Comparison of ENCODE assay signal across 8 cellular contexts in the genomic region with DNA sequence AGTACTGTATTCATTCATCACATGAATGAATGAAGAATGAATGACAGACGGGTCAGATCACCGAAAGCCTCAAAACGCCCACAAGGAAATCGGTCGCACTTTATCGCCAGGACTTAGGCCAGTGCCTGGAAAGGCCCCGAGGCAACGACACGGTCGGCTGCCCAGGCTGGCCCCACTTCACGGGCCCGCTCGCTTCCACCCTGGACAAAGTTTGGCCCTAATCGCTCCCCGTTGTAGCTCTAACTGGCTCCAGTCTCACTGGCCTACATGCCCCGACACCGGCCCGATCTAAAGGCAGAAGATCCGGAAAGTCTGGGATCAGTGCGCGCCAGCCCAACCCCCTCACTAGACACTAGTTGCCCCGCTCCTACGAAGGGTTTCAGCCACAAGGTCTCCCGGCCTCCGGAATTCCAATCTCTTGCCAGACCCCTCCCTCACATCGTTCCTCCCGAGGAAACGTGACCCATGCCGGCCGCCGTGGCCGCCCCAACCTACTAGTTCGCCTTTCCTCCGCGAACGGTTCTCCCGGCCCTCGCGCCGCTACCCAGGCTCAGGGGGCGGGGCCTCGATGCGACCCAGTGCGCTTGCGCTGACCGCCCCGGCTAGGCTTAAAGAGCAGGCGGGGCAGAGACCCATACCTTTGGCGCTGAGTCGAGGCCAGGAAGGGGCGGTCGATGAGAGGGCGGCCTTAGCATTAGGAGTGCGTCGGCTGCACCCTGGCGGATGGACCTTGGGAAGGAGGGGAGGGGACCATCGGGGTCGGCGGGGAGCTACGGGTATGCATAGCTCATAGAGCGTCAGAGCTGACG. TPM values are rescaled to one million over a fixed set of nuclear protein-coding genes. Genes with fewer than 3 reads are reported as not detected.
DNase-seq lines count a peak whose midpoint lies in the region; ATAC-seq, FAIRE-seq and TF ChIP-seq lines count a peak whose summit lies in the region.

Gene GSS (minus strand): TSS at position 575 of the 809 bp plus-strand sequence. CDS start 3,954 bp downstream, outside the sequence.
Gene MYH7B (plus strand): TSS at position 637 of the 809 bp plus-strand sequence. CDS start 22,138 bp downstream, outside the sequence.

- H3K4me1 ChIP-seq in heart right ventricle (peaks cover under 1 to 52% (median 24%) of the 10 kb centered on the region in 9 donors), upper lobe of left lung (peaks cover 8 to 15% (median 11%) of the 10 kb centered on the region in 4 donors)

- peak; percentile 93 for DNase-seq in GM12892 (ENCODE audit: insufficient read length)
- DNase-seq in NCI-H1436 treated with DMSO at 0.1 percent for 48 hours (lab: John Stamatoyannopoulos, UW), result peak; percentile 63
- DNase-seq in T follicular helper cell (ENCODE audit: low read depth), result peak; percentile 92
- DNase-seq in amniotic epithelial cell (ENCODE audit: low read depth), result peak; percentile 92
- DNase-seq in heart right ventricle, result peak; percentile 97 to 99
- DNase-seq in posterior cingulate gyrus, result peak; percentile 93 to 99 (median 96)
- DNase-seq in upper lobe of left lung, result peak; percentile 98 to 100

- H3K27ac ChIP-seq in heart right ventricle (peak within 1 kb of the TSS; percentile 77 to 98 (median 92)), upper lobe of left lung (peak within 1 kb of the TSS; percentile 83 to 95 (median 92))

- peak; percentile 84 for FAIRE-seq in GM12892 (lab: Jason Lieb, UNC)

- TF ChIP-seq CTCF in heart right ventricle (IDR thresholded peaks at IDR 0.05), result peak in 7 of 9 donors; percentile 39 to 75 (median 56)
- TF ChIP-seq CTCF in upper lobe of left lung (IDR thresholded peaks at IDR 0.05), result peak; percentile 34 to 90 (median 68)

- peak; percentile 89 for TF ChIP-seq POLR2A in GM12892 (IDR thresholded peaks at IDR 0.05; ENCODE audit: low read depth, low read length)
- TF ChIP-seq POLR2A in upper lobe of left lung (IDR thresholded peaks at IDR 0.05), result peak in 3 of 4 donors; percentile 60 to 87 (median 87)

- TF ChIP-seq EP300 in upper lobe of left lung (IDR thresholded peaks at IDR 0.05), result peak in 1 of 4 donors; percentile 11

- H3K27me3 ChIP-seq in heart right ventricle, result no peaks in the 10 kb centered on the region
- H3K27me3 ChIP-seq in upper lobe of left lung, result no peaks in the 10 kb centered on the region

- ATAC-seq in HG02852 (IDR thresholded peaks at IDR 0.05; ENCODE audit: unreplicated experiment) (peak; percentile 84), heart right ventricle (peak; percentile 95 to 98 (median 97)), upper lobe of left lung (ENCODE audit: low FRiP score in 2 of 2) (peak; percentile 98)

- no peaks in the 10 kb centered on the region for H3K9me3 ChIP-seq in heart right ventricle
- H3K9me3 ChIP-seq in upper lobe of left lung, result no peaks in the 10 kb centered on the region

- 0 to 1% methylated on average over 62 of the region's 62 CpGs for WGBS in heart right ventricle, 2 donors
- WGBS in upper lobe of left lung, 2 donors, result 0 to 1% methylated on average over 37 to 57 of the region's 62 CpGs

- intact Hi-C loops in heart right ventricle (cut with DNase I) (loop anchor here (1.0 to 5.0 kb wide), 6 partner anchors 79 to 137 kb away; partner anchors contain the start of genes ACSS2 (in 5 of the 10), GGT7 (in 3 of the 10) and TRPC4AP (in 1 of the 10)), posterior cingulate gyrus (cut with DNase I) (loop anchor here (1.0 to 5.0 kb wide), 3 partner anchors 42 to 137 kb away; partner anchors contain the start of gene TRPC4AP)

- H3K36me3 ChIP-seq in heart right ventricle (peaks cover 0 to 14% (median 0%) of the 10 kb centered on the region in 9 donors), upper lobe of left lung (peaks cover 0 to 10% (median 2%) of the 10 kb centered on the region in 4 donors)

- H3K4me3 ChIP-seq in heart right ventricle (peak within 1 kb of the TSS; percentile 33 to 76 (median 63)), upper lobe of left lung (peak within 1 kb of the TSS; percentile 55 to 77 (median 64))

RNA-seq across cellular contexts. Expression of gene GSS, which starts in this region (rescaled TPM):
- polyA plus RNA-seq in GM12892 (2012; ENCODE audit: missing spikeins), result 45.4 TPM
- total RNA-seq in heart right ventricle (10 to 100 TPM; 20.0 to 33.2 (median 24.7) TPM), upper lobe of left lung (100 to 1,000 TPM in 1 of 6 donors, 10 to 100 TPM in 5; 26.1 to 106 (median 34.3) TPM)
- polyA plus RNA-seq in heart right ventricle, result 10 to 100 TPM; 30.6 to 60.4 TPM

RNA-seq across cellular contexts. Expression of gene MYH7B, which starts in this region (rescaled TPM):
- polyA plus RNA-seq in GM12892 (2012; ENCODE audit: missing spikeins), result 0.55 TPM
- 100 to 1,000 TPM; 117 to 318 (median 182) TPM for total RNA-seq in heart right ventricle
- polyA plus RNA-seq in heart right ventricle, result 100 to 1,000 TPM in 1 of 2 donors, 10 to 100 TPM in 1; 22.1 to 962 TPM
- total RNA-seq in upper lobe of left lung, result 10 to 100 TPM in 1 of 6 donors, 1 to 10 TPM in 1, under 1 TPM in 3, not detected in 1; 0.51 to 11.5 (median 0.91) TPM

Comparison
In these comparisons a context has a peak if more than half of its experiments do, and no peak if none do; other contexts are left out.
1. Peak in every context shown above with its lines: DNase-seq, ATAC-seq, H3K4me3 ChIP-seq and H3K27ac ChIP-seq.
2. RNA of gene MYH7B (total RNA-seq): 117 to 318 TPM in heart right ventricle; 0.51 to 11.5 TPM in upper lobe of left lung; every median in the first group is over 4 times any median in the second.